9 cellular contexts compared by ENCODE assay signal in the genomic region with DNA sequence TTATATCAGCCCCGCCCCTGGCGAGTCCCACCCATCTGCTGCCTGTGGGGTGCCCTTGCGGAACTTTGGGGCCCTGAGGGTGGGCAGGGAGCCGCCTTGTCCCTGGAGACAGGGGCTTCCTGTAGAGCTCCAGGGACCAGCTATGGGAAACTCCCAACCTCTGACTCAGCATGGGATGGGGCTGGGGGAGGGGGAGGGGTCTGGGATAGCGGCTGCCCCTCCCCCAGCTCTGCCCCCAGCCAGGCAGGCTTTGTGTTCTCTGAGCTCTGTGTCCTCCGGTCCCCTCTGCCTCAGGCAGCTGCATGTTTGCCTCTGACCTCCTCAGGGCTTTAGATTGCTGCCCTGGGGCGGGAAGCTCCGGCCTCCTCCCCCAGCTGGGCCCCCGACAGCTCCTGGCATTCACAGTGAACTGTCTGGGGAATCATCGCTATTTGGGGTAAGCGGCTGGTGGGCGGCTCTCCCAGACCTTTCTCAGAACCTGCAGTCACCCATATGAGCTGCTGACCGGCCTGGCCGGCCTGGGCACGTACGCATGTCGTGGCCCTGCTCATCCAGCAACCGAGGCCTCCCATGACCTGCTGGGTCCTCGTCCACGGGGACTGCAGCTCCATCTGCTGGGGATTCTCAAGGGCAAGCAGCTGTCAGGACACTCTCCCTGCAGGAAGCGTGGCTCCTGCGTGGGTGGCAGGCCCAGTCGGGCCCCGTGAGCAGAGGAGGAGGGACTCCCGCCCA. TPM values are rescaled to one million over a fixed set of nuclear protein-coding genes. Genes with fewer than 3 reads are reported as not detected.
DNase-seq lines count a peak whose midpoint lies in the region; ATAC-seq and TF ChIP-seq lines count a peak whose summit lies in the region.
"Had no signal": no experiment of that assay in that cellular context is flagged by ENCODE, and none has a peak within 500 bp of the region (broad histone marks: within the 10 kb centered on the region; RNA-seq: fewer than 3 reads in every experiment).

No MANE protein-coding gene starts in this region.

- no peaks in the 10 kb centered on the region for H3F3A ChIP-seq in GM23338 (replicated peaks; ENCODE audit: low read depth)

- H3K9me2 ChIP-seq in GM23338 (ENCODE audit: insufficient read depth) (no peaks in the 10 kb centered on the region), Karpas-422 (replicated peaks; ENCODE audit: insufficient read depth, low read length) (no peaks in the 10 kb centered on the region)

- H3K27ac Mint-ChIP-seq in GM23338, result peak overlapping the region; percentile 95

- no peaks in the 10 kb centered on the region for H3K9me3 ChIP-seq in Karpas-422 (ENCODE audit: low read length)

- peaks cover 14% of the 10 kb centered on the region for H3K36me3 Mint-ChIP-seq in GM23338 (ENCODE audit: low read depth)

- H3K36me3 ChIP-seq in GM23338 (ENCODE audit: insufficient read depth) (no peaks in the 10 kb centered on the region), Karpas-422 (ENCODE audit: insufficient read depth, low read length) (no peaks in the 10 kb centered on the region)

- TF ChIP-seq CTCF in GM23338 (conservative IDR thresholded peaks at IDR 0.05; ENCODE audit: low read depth in 2 of 2), result peak; percentile 35 to 66; a peak in 3 of 4 replicates

- peak overlapping the region; percentile 45; the same call in 1 of the 2 replicates for H3K27ac ChIP-seq in GM23338 (ENCODE audit: low read depth)
- H3K27ac ChIP-seq in Karpas-422 (ENCODE audit: low read length), result no peak overlapping the region

- H2AFZ ChIP-seq in GM23338 (no peak overlapping the region), Karpas-422 (ENCODE audit: low read length) (no peak overlapping the region)

- H3K4me1 ChIP-seq in GM23338 (ENCODE audit: insufficient read depth), result peaks cover 7% of the 10 kb centered on the region; the same call in 1 of the 2 replicates
- no peaks in the 10 kb centered on the region for H3K4me1 ChIP-seq in Karpas-422 (ENCODE audit: low read length)

- intact Hi-C loops in left cardiac atrium (cut with DNase I), result no loop called here

- no peaks in the 10 kb centered on the region for H3K9me3 Mint-ChIP-seq in GM23338
- H3K9me3 Mint-ChIP-seq: activated naive CD4-positive, alpha-beta T cell treated with anti-CD3 and anti-CD28 coated beads for 36 hours had no signal

- H3K27me3 ChIP-seq in GM23338 (ENCODE audit: insufficient read depth) (no peaks in the 10 kb centered on the region), Karpas-422 (ENCODE audit: low read length) (no peaks in the 10 kb centered on the region)

- H4K20me1 ChIP-seq in GM23338 (replicated peaks; ENCODE audit: insufficient read depth) (no peaks in the 10 kb centered on the region), Karpas-422 (ENCODE audit: insufficient read depth, low read depth, low read length) (no peaks in the 10 kb centered on the region)

- ATAC-seq in GM23338 (peak; percentile 90), left cardiac atrium (peak; percentile 50 to 80), HG03159 (IDR thresholded peaks at IDR 0.05; ENCODE audit: unreplicated experiment) (no peak)

- no peak overlapping the region for H3K4me3 Mint-ChIP-seq in GM23338
- H3K4me3 Mint-ChIP-seq: activated naive CD4-positive, alpha-beta T cell treated with anti-CD3 and anti-CD28 coated beads for 36 hours had no signal

- no peaks in the 10 kb centered on the region for H3K79me2 ChIP-seq in GM23338 (replicated peaks; ENCODE audit: insufficient read depth)
- no peaks in the 10 kb centered on the region for H3K79me2 ChIP-seq in Karpas-422 (ENCODE audit: low read length)

- H3K9ac ChIP-seq in Karpas-422 (ENCODE audit: low read length), result no peak overlapping the region

- H3K27me3 Mint-ChIP-seq in GM23338 (ENCODE audit: insufficient read depth, low read depth, poor library complexity), result peaks cover 3% of the 10 kb centered on the region

- H3K4me3 ChIP-seq in GM23338 (no peak overlapping the region), Karpas-422 (ENCODE audit: low read length) (no peak overlapping the region)

- DNase-seq in GM23338 (ENCODE audit: low spot score) (peak; percentile 76), UCSD-AML1 (lab: John Stamatoyannopoulos, UW; ENCODE audit: unreplicated experiment) (peak; percentile 33), left cardiac atrium (peak; percentile 51), retina (peak; percentile 89), NCI-H1436 (lab: John Stamatoyannopoulos, UW) (no peak), Karpas-422 (no peak), NCI-H524 treated with DMSO at 0.1 percent for 48 hours (lab: John Stamatoyannopoulos, UW) (no peak)
- DNase-seq: activated naive CD4-positive, alpha-beta T cell treated with anti-CD3 and anti-CD28 coated beads for 36 hours had no signal

- H3K4me2 ChIP-seq in GM23338 (peak overlapping the region; percentile 43; the same call in 1 of the 2 replicates), Karpas-422 (ENCODE audit: low read depth, low read length, poor library complexity, severe bottlenecking) (no peak overlapping the region)

- peaks cover 16% of the 10 kb centered on the region for H3K4me1 Mint-ChIP-seq in GM23338

TF ChIP-seq in GM23338, 12 proteins besides CTCF, POLR2A, EP300 and RAD21 (continues in another document):
- TF ChIP-seq STAT1 (IDR thresholded peaks at IDR 0.05; ENCODE audit: unreplicated experiment), result no peak
- TF ChIP-seq ZNF331 (CRISPR knock-in tag; IDR thresholded peaks at IDR 0.05; ENCODE audit: low read depth), result no peak
- TF ChIP-seq EZH2phosphoT487 (IDR thresholded peaks at IDR 0.05; ENCODE audit: unreplicated experiment), result no peak
- no peak for TF ChIP-seq EZH2 (IDR thresholded peaks at IDR 0.05; ENCODE audit: low read depth, unreplicated experiment)
- no peak for TF ChIP-seq CREB1 (CRISPR knock-in tag; IDR thresholded peaks at IDR 0.05; ENCODE audit: low read depth)
- TF ChIP-seq, protein P1, sequence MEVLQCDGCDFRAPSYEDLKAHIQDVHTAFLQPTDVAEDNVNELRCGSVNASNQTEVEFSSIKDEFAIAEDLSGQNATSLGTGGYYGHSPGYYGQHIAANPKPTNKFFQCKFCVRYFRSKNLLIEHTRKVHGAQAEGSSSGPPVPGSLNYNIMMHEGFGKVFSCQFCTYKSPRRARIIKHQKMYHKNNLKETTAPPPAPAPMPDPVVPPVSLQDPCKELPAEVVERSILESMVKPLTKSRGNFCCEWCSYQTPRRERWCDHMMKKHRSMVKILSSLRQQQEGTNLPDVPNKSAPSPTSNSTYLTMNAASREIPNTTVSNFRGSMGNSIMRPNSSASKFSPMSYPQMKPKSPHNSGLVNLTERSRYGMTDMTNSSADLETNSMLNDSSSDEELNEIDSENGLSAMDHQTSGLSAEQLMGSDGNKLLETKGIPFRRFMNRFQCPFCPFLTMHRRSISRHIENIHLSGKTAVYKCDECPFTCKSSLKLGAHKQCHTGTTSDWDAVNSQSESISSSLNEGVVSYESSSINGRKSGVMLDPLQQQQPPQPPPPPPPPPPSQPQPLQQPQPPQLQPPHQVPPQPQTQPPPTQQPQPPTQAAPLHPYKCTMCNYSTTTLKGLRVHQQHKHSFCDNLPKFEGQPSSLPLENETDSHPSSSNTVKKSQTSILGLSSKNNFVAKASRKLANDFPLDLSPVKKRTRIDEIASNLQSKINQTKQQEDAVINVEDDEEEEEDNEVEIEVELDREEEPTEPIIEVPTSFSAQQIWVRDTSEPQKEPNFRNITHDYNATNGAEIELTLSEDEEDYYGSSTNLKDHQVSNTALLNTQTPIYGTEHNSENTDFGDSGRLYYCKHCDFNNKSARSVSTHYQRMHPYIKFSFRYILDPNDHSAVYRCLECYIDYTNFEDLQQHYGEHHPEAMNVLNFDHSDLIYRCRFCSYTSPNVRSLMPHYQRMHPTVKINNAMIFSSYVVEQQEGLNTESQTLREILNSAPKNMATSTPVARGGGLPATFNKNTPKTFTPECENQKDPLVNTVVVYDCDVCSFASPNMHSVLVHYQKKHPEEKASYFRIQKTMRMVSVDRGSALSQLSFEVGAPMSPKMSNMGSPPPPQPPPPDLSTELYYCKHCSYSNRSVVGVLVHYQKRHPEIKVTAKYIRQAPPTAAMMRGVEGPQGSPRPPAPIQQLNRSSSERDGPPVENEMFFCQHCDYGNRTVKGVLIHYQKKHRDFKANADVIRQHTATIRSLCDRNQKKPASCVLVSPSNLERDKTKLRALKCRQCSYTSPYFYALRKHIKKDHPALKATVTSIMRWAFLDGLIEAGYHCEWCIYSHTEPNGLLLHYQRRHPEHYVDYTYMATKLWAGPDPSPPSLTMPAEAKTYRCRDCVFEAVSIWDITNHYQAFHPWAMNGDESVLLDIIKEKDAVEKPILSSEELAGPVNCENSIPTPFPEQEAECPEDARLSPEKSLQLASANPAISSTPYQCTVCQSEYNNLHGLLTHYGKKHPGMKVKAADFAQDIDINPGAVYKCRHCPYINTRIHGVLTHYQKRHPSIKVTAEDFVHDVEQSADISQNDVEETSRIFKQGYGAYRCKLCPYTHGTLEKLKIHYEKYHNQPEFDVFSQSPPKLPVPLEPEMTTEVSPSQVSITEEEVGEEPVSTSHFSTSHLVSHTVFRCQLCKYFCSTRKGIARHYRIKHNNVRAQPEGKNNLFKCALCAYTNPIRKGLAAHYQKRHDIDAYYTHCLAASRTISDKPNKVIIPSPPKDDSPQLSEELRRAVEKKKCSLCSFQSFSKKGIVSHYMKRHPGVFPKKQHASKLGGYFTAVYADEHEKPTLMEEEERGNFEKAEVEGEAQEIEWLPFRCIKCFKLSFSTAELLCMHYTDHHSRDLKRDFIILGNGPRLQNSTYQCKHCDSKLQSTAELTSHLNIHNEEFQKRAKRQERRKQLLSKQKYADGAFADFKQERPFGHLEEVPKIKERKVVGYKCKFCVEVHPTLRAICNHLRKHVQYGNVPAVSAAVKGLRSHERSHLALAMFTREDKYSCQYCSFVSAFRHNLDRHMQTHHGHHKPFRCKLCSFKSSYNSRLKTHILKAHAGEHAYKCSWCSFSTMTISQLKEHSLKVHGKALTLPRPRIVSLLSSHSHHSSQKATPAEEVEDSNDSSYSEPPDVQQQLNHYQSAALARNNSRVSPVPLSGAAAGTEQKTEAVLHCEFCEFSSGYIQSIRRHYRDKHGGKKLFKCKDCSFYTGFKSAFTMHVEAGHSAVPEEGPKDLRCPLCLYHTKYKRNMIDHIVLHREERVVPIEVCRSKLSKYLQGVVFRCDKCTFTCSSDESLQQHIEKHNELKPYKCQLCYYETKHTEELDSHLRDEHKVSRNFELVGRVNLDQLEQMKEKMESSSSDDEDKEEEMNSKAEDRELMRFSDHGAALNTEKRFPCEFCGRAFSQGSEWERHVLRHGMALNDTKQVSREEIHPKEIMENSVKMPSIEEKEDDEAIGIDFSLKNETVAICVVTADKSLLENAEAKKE (CRISPR knock-in tag; IDR thresholded peaks at IDR 0.05), result no peak

RNA-seq across cellular contexts. Expression of a gene that starts 17.1 kb away (rescaled TPM):
- 19.1 and 29.3 TPM in 2 replicates for total RNA-seq in GM23338 (2014; rRNA removed; shearing (Covaris generic))
- 11.2 and 12.2 TPM in 2 replicates for polyA plus RNA-seq in GM23338 (2016; fragmentation: Nextera tagmentation; extraction: Ambion mirVana)
- total RNA-seq in left cardiac atrium, result 1 to 10 TPM in 1 of 2 donors, under 1 TPM in 1; 0.68 to 2.3 TPM
- not detected in 2 replicates for total RNA-seq in Karpas-422 (2014; rRNA removed; shearing (Covaris generic); ENCODE audit: low replicate concordance)

Comparison
In these comparisons a context has a peak if more than half of its experiments do, and no peak if none do; other contexts are left out.
1. DNase-seq: peak in GM23338 (single experiment), UCSD-AML1 (single experiment), left cardiac atrium (single experiment) and retina (single experiment); none in NCI-H1436 (single experiment), Karpas-422 (single experiment) and NCI-H524 treated with DMSO at 0.1 percent for 48 hours (single experiment).